21 cellular contexts compared by ENCODE assay signal in genomic region chr3:69823710-69824109, GRCh38.
"Had no signal": no experiment of that assay in that cellular context is flagged by ENCODE, and none has a peak within 500 bp of the region (broad histone marks: within the 10 kb centered on the region; RNA-seq: fewer than 3 reads in every experiment).

No MANE protein-coding gene starts in this region.

- H3K4me3 ChIP-seq: breast epithelium had no signal

- DNase-seq: activated B cell treated with CpG ODN at 0.5 μM for 24 hours; activated CD4-positive, alpha-beta T cell treated with anti-CD3 and anti-CD28 coated beads for 48 hours; activated gamma-delta T cell treated with Interleukin-2 at 50 U/mL for 16 hours; cerebellar nuclear complex; dermis blood vessel endothelial cell; endodermal cell; glutamatergic neuron; hypothalamus; left ventricle myocardium superior; mesendoderm; retina; stimulated activated CD4-positive, alpha-beta T cell treated with anti-CD3 and anti-CD28 coated beads, Interleukin-15, amount 100 ng/mL, for 24 hours; stimulated activated CD4-positive, alpha-beta T cell treated with anti-CD3 and anti-CD28 coated beads, Interleukin-4, amount 100 ng/mL, for 24 hours; stimulated activated naive CD4-positive, alpha-beta T cell treated with Interleukin-2 at 50 U/mL for 16 hours; substantia nigra; SW 1271 had no signal

- H3K4me1 ChIP-seq: breast epithelium had no signal

- H3K27ac ChIP-seq: breast epithelium had no signal

- H3K9me3 ChIP-seq: breast epithelium had no signal

- H3K27ac Mint-ChIP-seq: activated B cell treated with CpG ODN at 0.5 μM for 24 hours; activated naive CD8-positive, alpha-beta T cell; endodermal cell; natural killer cell treated with Interleukin-12 subunit alpha and Interleukin-12 subunit beta and Interleukin-15 and Interleukin-18, amount 100 ng/mL, for 72 hours; type B pancreatic cell had no signal

- H3K36me3 ChIP-seq: breast epithelium had no signal

- FAIRE-seq: TTC549 had no signal

- H3K4me3 Mint-ChIP-seq: activated B cell treated with CpG ODN at 0.5 μM for 24 hours; activated naive CD8-positive, alpha-beta T cell; endodermal cell; natural killer cell treated with Interleukin-12 subunit alpha and Interleukin-12 subunit beta and Interleukin-15 and Interleukin-18, amount 100 ng/mL, for 72 hours; type B pancreatic cell had no signal

- H3K4me1 Mint-ChIP-seq: activated B cell treated with CpG ODN at 0.5 μM for 24 hours, endodermal cell had no signal

- ATAC-seq: left ventricle myocardium superior; natural killer cell treated with Interleukin-12 subunit alpha and Interleukin-12 subunit beta and Interleukin-15 and Interleukin-18, amount 100 ng/mL, for 72 hours had no signal

- H3K27me3 Mint-ChIP-seq: activated naive CD8-positive, alpha-beta T cell; natural killer cell treated with Interleukin-12 subunit alpha and Interleukin-12 subunit beta and Interleukin-15 and Interleukin-18, amount 100 ng/mL, for 72 hours; type B pancreatic cell had no signal

- H3K27me3 ChIP-seq: breast epithelium had no signal

- H3K36me3 Mint-ChIP-seq: activated naive CD8-positive, alpha-beta T cell; natural killer cell treated with Interleukin-12 subunit alpha and Interleukin-12 subunit beta and Interleukin-15 and Interleukin-18, amount 100 ng/mL, for 72 hours; type B pancreatic cell had no signal

- H3K9me3 Mint-ChIP-seq: endodermal cell, type B pancreatic cell had no signal
